ENCODE assay signal across 22 cellular contexts in the genomic region with DNA sequence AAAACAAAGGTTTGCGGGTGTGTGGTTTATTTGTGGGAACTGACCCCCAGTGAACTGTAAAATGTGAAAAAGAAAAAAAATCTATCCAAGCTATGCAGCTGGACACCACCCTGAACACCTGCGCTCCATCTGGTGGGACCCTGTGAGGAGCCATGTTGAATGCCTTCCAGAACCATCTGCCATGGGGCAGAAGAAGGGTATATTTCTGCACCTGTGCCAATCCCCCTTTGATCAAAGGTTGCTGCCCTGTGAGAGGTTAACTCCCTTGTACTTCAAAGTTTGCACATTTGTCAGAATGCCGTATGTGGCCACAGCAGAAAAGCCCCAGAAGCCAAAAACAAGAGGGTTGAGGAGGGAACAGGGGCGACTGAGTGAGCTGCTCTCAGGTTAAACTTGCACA.
DNase-seq lines count a peak whose midpoint lies in the region; ATAC-seq and TF ChIP-seq lines count a peak whose summit lies in the region.
"Had no signal": no experiment of that assay in that cellular context is flagged by ENCODE, and none has a peak within 500 bp of the region (broad histone marks: within the 10 kb centered on the region; RNA-seq: fewer than 3 reads in every experiment).

No MANE protein-coding gene starts in this region.

- ATAC-seq in DND-41 (ENCODE audit: insufficient read depth, low read depth): peak; percentile 40; the same call in 2 of the 3 replicates
- ATAC-seq in stimulated activated memory B cell treated with anti-CD40 and anti-IgM and Interleukin-4, amounts not matched to agents 10 μg/mL and 1 μg/mL and 100 μg/mL, for 72 hours: no peak
- ATAC-seq in activated T-cell treated with anti-CD3 and anti-CD28 coated beads, Interleukin-2, amount 50 U/mL, for 72 hours (replicated peaks in 1 of 2): no peak

- H3K36me3 Mint-ChIP-seq in stimulated activated memory B cell treated with anti-CD40 and anti-IgM and Interleukin-4, amounts not matched to agents 10 μg/mL and 1 μg/mL and 100 μg/mL, for 72 hours: no peaks in the 10 kb centered on the region
- H3K36me3 Mint-ChIP-seq in activated T-cell treated with anti-CD3 and anti-CD28 coated beads, Interleukin-2, amount 50 U/mL, for 72 hours (ENCODE audit: insufficient read depth in 2 of 2): peaks cover 0 to 1% of the 10 kb centered on the region in 2 donors
- H3K36me3 Mint-ChIP-seq: CD4-positive, alpha-beta memory T cell had no signal

- no peaks in the 10 kb centered on the region for H3K79me2 ChIP-seq in DND-41 (ENCODE audit: insufficient read depth, low read length)

- H4K20me1 ChIP-seq in DND-41 (ENCODE audit: insufficient read depth, low read length): no peaks in the 10 kb centered on the region
- H4K20me1 ChIP-seq: BLaER1 treated with 17β-estradiol and CSF1 and Interleukin-3, amounts not matched to agents 10 nM and 100 nM had no signal

- TF ChIP-seq CTCF in DND-41 (IDR thresholded peaks at IDR 0.05; ENCODE audit: borderline replicate concordance, extremely low read depth, low read length, poor library complexity, severe bottlenecking): no peak

- DNase-seq in DMS 273 (lab: John Stamatoyannopoulos, UW; ENCODE audit: unreplicated experiment): peak; percentile 74
- no peak for DNase-seq in DMS 273 treated with DMSO at 0.1 percent for 48 hours (lab: John Stamatoyannopoulos, UW)
- peak; percentile 24 for DNase-seq in DND-41
- peak; percentile 32 for DNase-seq in NCI-H524 treated with DMSO at 0.1 percent for 48 hours (lab: John Stamatoyannopoulos, UW)
- DNase-seq in iPS-NIHi11 (ENCODE audit: low spot score): peak; percentile 2
- no peak for DNase-seq in activated T-cell treated with anti-CD3 and anti-CD28 coated beads, Interleukin-2, amount 50 U/mL, for 72 hours
- DNase-seq in H4 (ENCODE audit: low spot score): no peak
- DNase-seq: ACHN; Caco-2; CD4-positive, alpha-beta memory T cell; GF-D8; KBM-7; NCI-H1105 treated with DMSO at 0.1 percent for 48 hours; NCI-H2029 treated with DMSO at 0.1 percent for 48 hours; NCI-H446; NK-92 treated with Interleukin-12 subunit alpha and Interleukin-12 subunit beta, amount 100 ng/mL, for 24 hours; Peyer's patch; SJCRH30 had no signal

- H3K27me3 Mint-ChIP-seq in stimulated activated memory B cell treated with anti-CD40 and anti-IgM and Interleukin-4, amounts not matched to agents 10 μg/mL and 1 μg/mL and 100 μg/mL, for 72 hours: no peaks in the 10 kb centered on the region
- H3K27me3 Mint-ChIP-seq in activated T-cell treated with anti-CD3 and anti-CD28 coated beads, Interleukin-2, amount 50 U/mL, for 72 hours (ENCODE audit: low read depth): no peaks in the 10 kb centered on the region

- no peaks in the 10 kb centered on the region for H3K36me3 ChIP-seq in DND-41 (ENCODE audit: insufficient read depth, low read length)
- H3K36me3 ChIP-seq: BLaER1 treated with 17β-estradiol and CSF1 and Interleukin-3, amounts not matched to agents 10 nM and 100 nM; Peyer's patch; SJCRH30 had no signal

- H3K9me3 ChIP-seq in DND-41 (ENCODE audit: insufficient read depth, low read length, severe bottlenecking): peaks cover 3% of the 10 kb centered on the region
- H3K9me3 ChIP-seq: Caco-2, Peyer's patch, SJCRH30 had no signal

- H3K4me3 Mint-ChIP-seq in stimulated activated memory B cell treated with anti-CD40 and anti-IgM and Interleukin-4, amounts not matched to agents 10 μg/mL and 1 μg/mL and 100 μg/mL, for 72 hours: no peak overlapping the region
- no peak overlapping the region for H3K4me3 Mint-ChIP-seq in activated T-cell treated with anti-CD3 and anti-CD28 coated beads, Interleukin-2, amount 50 U/mL, for 72 hours
- H3K4me3 Mint-ChIP-seq: CD4-positive, alpha-beta memory T cell had no signal

- no peak overlapping the region for H3K27ac Mint-ChIP-seq in stimulated activated memory B cell treated with anti-CD40 and anti-IgM and Interleukin-4, amounts not matched to agents 10 μg/mL and 1 μg/mL and 100 μg/mL, for 72 hours
- no peak overlapping the region for H3K27ac Mint-ChIP-seq in activated T-cell treated with anti-CD3 and anti-CD28 coated beads, Interleukin-2, amount 50 U/mL, for 72 hours
- H3K27ac Mint-ChIP-seq: CD4-positive, alpha-beta memory T cell had no signal

- H3K9me3 Mint-ChIP-seq in stimulated activated memory B cell treated with anti-CD40 and anti-IgM and Interleukin-4, amounts not matched to agents 10 μg/mL and 1 μg/mL and 100 μg/mL, for 72 hours: peaks cover 9% of the 10 kb centered on the region
- H3K9me3 Mint-ChIP-seq in activated T-cell treated with anti-CD3 and anti-CD28 coated beads, Interleukin-2, amount 50 U/mL, for 72 hours: no peaks in the 10 kb centered on the region

- peaks cover 7% of the 10 kb centered on the region for H3K4me1 ChIP-seq in DND-41 (ENCODE audit: insufficient read depth, low read length)
- H3K4me1 ChIP-seq: Peyer's patch, SJCRH30 had no signal

- H3K4me3 ChIP-seq in DND-41 (ENCODE audit: low read depth in 1 of 2, low read length in 2 of 2): no peak overlapping the region
- H3K4me3 ChIP-seq: BLaER1 treated with 17β-estradiol and CSF1 and Interleukin-3, amounts not matched to agents 10 nM and 100 nM; Peyer's patch; SJCRH30 had no signal

- no peak overlapping the region; the same call in 1 of the 2 replicates for H3K27ac ChIP-seq in DND-41 (ENCODE audit: low read length)
- H3K27ac ChIP-seq: 22Rv1; BLaER1 treated with 17β-estradiol and CSF1 and Interleukin-3, amounts not matched to agents 10 nM and 100 nM; HL-60; Peyer's patch; SJCRH30 had no signal

- H3K4me1 Mint-ChIP-seq in stimulated activated memory B cell treated with anti-CD40 and anti-IgM and Interleukin-4, amounts not matched to agents 10 μg/mL and 1 μg/mL and 100 μg/mL, for 72 hours: no peaks in the 10 kb centered on the region
- no peaks in the 10 kb centered on the region for H3K4me1 Mint-ChIP-seq in activated T-cell treated with anti-CD3 and anti-CD28 coated beads, Interleukin-2, amount 50 U/mL, for 72 hours (ENCODE audit: low read depth)
- H3K4me1 Mint-ChIP-seq: CD4-positive, alpha-beta memory T cell had no signal

- no peak overlapping the region for H3K4me2 ChIP-seq in DND-41 (ENCODE audit: insufficient read depth, low read length)

- H3K9ac ChIP-seq in DND-41 (ENCODE audit: low read depth, low read length): no peak overlapping the region
- H3K9ac ChIP-seq: BLaER1 treated with 17β-estradiol and CSF1 and Interleukin-3, amounts not matched to agents 10 nM and 100 nM had no signal

- no peaks in the 10 kb centered on the region for H3K27me3 ChIP-seq in DND-41 (ENCODE audit: insufficient read depth, low read length, poor library complexity)
- H3K27me3 ChIP-seq: BLaER1 treated with 17β-estradiol and CSF1 and Interleukin-3, amounts not matched to agents 10 nM and 100 nM; Peyer's patch; SJCRH30 had no signal

- H2AFZ ChIP-seq in DND-41 (ENCODE audit: low read depth, low read length): no peak overlapping the region

Comparison
In these comparisons a context has a peak if more than half of its experiments do, and no peak if none do; other contexts are left out.
1. DNase-seq: peak in DMS 273 (single experiment), DND-41 (single experiment), NCI-H524 treated with DMSO at 0.1 percent for 48 hours (single experiment) and iPS-NIHi11 (single experiment); none in DMS 273 treated with DMSO at 0.1 percent for 48 hours (single experiment), activated T-cell treated with anti-CD3 and anti-CD28 coated beads, Interleukin-2, amount 50 U/mL, for 72 hours (0 of 2) and H4 (single experiment).